ENCODE assay signal across 26 cellular contexts in the genomic region with DNA sequence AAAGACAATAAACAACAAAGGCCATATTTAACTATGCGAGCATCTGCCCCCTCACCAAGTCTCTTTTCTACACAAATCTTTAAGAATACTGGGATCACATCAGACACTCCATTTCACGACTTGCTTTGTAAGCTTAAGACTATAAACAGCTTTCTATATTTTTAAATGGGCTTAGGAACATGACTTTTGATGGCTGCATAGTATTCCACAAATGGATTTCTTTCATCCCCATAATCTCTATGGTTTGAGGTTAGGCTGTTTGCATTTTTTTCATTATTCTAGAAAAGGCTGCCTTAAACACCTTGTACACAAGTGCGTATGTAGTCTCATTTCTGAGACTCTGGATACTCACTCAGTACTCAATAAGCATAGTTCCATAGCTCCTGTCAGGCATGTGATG.
"Had no signal": no experiment of that assay in that cellular context is flagged by ENCODE, and none has a peak within 500 bp of the region (broad histone marks: within the 10 kb centered on the region; RNA-seq: fewer than 3 reads in every experiment).

No MANE protein-coding gene starts in this region.

- H3K4me1 ChIP-seq: testis, thyroid gland, upper lobe of left lung, upper lobe of right lung had no signal

- H3K9me3 ChIP-seq: stomach, suprapubic skin, testis, thoracic aorta, thyroid gland, tibial artery, tibial nerve, transverse colon, upper lobe of left lung, upper lobe of right lung, uterus, vagina had no signal

- H3K36me3 ChIP-seq: uterus had no signal

- H3K4me3 ChIP-seq: stomach, suprapubic skin, testis, thoracic aorta, thyroid gland, tibial artery, tibial nerve, transverse colon, upper lobe of left lung, upper lobe of right lung, uterus, vagina had no signal

- H3K27ac ChIP-seq: stomach, suprapubic skin, testis, thoracic aorta, thyroid gland, tibial artery, tibial nerve, transverse colon, upper lobe of left lung, upper lobe of right lung, uterus, vagina had no signal

- DNase-seq: stimulated activated CD4-positive, alpha-beta T cell treated with anti-CD3 and anti-CD28 coated beads, Interleukin-2, amount 100 ng/mL, for 48 hours; stimulated activated CD4-positive, alpha-beta T cell treated with anti-CD3 and anti-CD28 coated beads, Interleukin-4, amount 100 ng/mL, for 1 hour; stimulated activated CD4-positive, alpha-beta T cell treated with anti-CD3 and anti-CD28 coated beads, Interleukin-4, amount 100 ng/mL, for 24 hours; stimulated activated CD4-positive, alpha-beta T cell treated with anti-CD3 and anti-CD28 coated beads, Interleukin-4, amount 100 ng/mL, for 4 hours; stimulated activated CD8-positive, alpha-beta memory T cell treated with anti-CD3 and anti-CD28 coated beads, Interleukin-4, amount 100 ng/mL, for 48 hours; stimulated activated naive B cell treated with anti-CD40 and anti-IgM and Interleukin-4, amounts not matched to agents 10 μg/mL and 1 μg/mL and 100 μg/mL, for 72 hours; stimulated activated naive CD4-positive, alpha-beta T cell; stimulated activated naive CD4-positive, alpha-beta T cell treated with Interleukin-2 at 50 U/mL for 16 hours; stimulated activated naive CD8-positive, alpha-beta T cell treated with anti-CD3 and anti-CD28 coated beads, Interleukin-15, amount 100 ng/mL, for 72 hours; stimulated activated naive CD8-positive, alpha-beta T cell treated with anti-CD3 and anti-CD28 coated beads, Interleukin-15, Interleukin-2, amounts not matched to agents 100 U/mL and 50 U/mL, for 24 hours; stomach; substantia nigra; testis; thyroid gland; transverse colon; trophoblast cell; upper lobe of left lung; upper lobe of right lung; uterus had no signal

- ATAC-seq: stimulated activated effector memory CD8-positive, alpha-beta T cell treated with anti-CD3 and anti-CD28 coated beads, Interleukin-12 subunit alpha, Interleukin-12 subunit beta, amount 100 ng/mL, for 72 hours; stimulated activated naive CD8-positive, alpha-beta T cell treated with anti-CD3 and anti-CD28 coated beads, Interleukin-15, amount 100 ng/mL, for 72 hours; stimulated activated naive CD8-positive, alpha-beta T cell treated with anti-CD3 and anti-CD28 coated beads, Interleukin-15, Interleukin-2, amounts not matched to agents 100 U/mL and 50 U/mL, for 24 hours had no signal

- FAIRE-seq: urothelium cell line had no signal

- H3K27me3 ChIP-seq: stomach, suprapubic skin, testis, thyroid gland, tibial artery, tibial nerve, transverse colon, upper lobe of left lung, upper lobe of right lung, uterus, vagina had no signal
